8 cellular contexts compared by ENCODE assay signal in genomic region chr1:50109647-50110075, GRCh38. TPM values are rescaled to one million over a fixed set of nuclear protein-coding genes. Genes with fewer than 3 reads are reported as not detected.
DNase-seq lines count a peak whose midpoint lies in the region; ATAC-seq lines count a peak whose summit lies in the region.

No MANE protein-coding gene starts in this region.

- peaks cover 0 to 5% (median 0%) of the 10 kb centered on the region in 7 donors for H3K9me3 Mint-ChIP-seq in naive B cell

- H3K4me1 Mint-ChIP-seq in T-helper 17 cell (peaks cover 13% of the 10 kb centered on the region), naive B cell (peaks cover 20 to 21% (median 20%) of the 10 kb centered on the region in 3 donors)

- H3K4me3 Mint-ChIP-seq in T-helper 17 cell = peak overlapping the region; percentile 43
- H3K4me3 Mint-ChIP-seq in naive B cell = peak overlapping the region; percentile 26 to 84 (median 71)

- H3K27me3 Mint-ChIP-seq in T-helper 17 cell (peaks cover 79% of the 10 kb centered on the region), naive B cell (peaks cover 38 to 71% (median 59%) of the 10 kb centered on the region in 3 donors)

- H3K9me3 ChIP-seq in T-helper 17 cell (ENCODE audit: control insufficient read depth, low read length, poor library complexity, severe bottlenecking) = no peaks in the 10 kb centered on the region

- H3K27ac Mint-ChIP-seq in T-helper 17 cell = no peak overlapping the region
- peak overlapping the region in 2 of 6 donors; percentile 1 to 32 for H3K27ac Mint-ChIP-seq in naive B cell

- H3K36me3 Mint-ChIP-seq in T-helper 17 cell (ENCODE audit: low read depth) = peaks cover 4% of the 10 kb centered on the region
- peaks cover 0 to 4% of the 10 kb centered on the region in 2 donors for H3K36me3 Mint-ChIP-seq in naive B cell

- DNase-seq in DMS153 treated with DMSO at 0.1 percent for 48 hours (lab: John Stamatoyannopoulos, UW; ENCODE audit: unreplicated experiment) (peak; percentile 96), NCI-H146 (lab: John Stamatoyannopoulos, UW) (peak; percentile 65), T-helper 17 cell (no peak), naive B cell (peak; percentile 6), DMS114 treated with DMSO at 0.1 percent for 48 hours (lab: John Stamatoyannopoulos, UW; ENCODE audit: unreplicated experiment) (no peak)

- ATAC-seq in T-helper 17 cell = no peak
- ATAC-seq in naive B cell (ENCODE audit: low read depth in 2 of 2) = peak; percentile 27 to 63
- no peak for ATAC-seq in GM21528 (IDR thresholded peaks at IDR 0.05; ENCODE audit: low FRiP score, unreplicated experiment)
- ATAC-seq in HG02759 (IDR thresholded peaks at IDR 0.05; ENCODE audit: unreplicated experiment) = no peak
- no peak for ATAC-seq in GM21723 (IDR thresholded peaks at IDR 0.05; ENCODE audit: unreplicated experiment)

RNA-seq across cellular contexts. Expression of gene ELAVL4, which starts 0.9 kb away (rescaled TPM):
- total RNA-seq in T-helper 17 cell = not detected
- polyA plus RNA-seq in naive B cell (ENCODE audit: low read depth in 6 of 6) = not detected

Comparison
In these comparisons a context has a peak if more than half of its experiments do, and no peak if none do; other contexts are left out.
1. DNase-seq: peak in DMS153 treated with DMSO at 0.1 percent for 48 hours (single experiment), NCI-H146 (single experiment) and naive B cell (single experiment); none in T-helper 17 cell (0 of 3) and DMS114 treated with DMSO at 0.1 percent for 48 hours (single experiment).
2. ATAC-seq: peak in naive B cell (2 of 2); none in T-helper 17 cell (single experiment), GM21528 (single experiment), HG02759 (single experiment) and GM21723 (single experiment).